ENCODE assay signal across 8 cellular contexts in genomic region chr11:3946445-3947017, GRCh38.
DNase-seq lines count a peak whose midpoint lies in the region; ATAC-seq, FAIRE-seq and TF ChIP-seq lines count a peak whose summit lies in the region.

No MANE protein-coding gene starts in this region.

- peaks cover 95% of the 10 kb centered on the region for H3K4me1 Mint-ChIP-seq in activated naive CD4-positive, alpha-beta T cell treated with anti-CD3 and anti-CD28 coated beads, Interleukin-2, amount 10 ng/mL, durations not matched to agents 7 days and 5 days

- H3K9me3 ChIP-seq in ascending aorta, result no peaks in the 10 kb centered on the region
- no peaks in the 10 kb centered on the region for H3K9me3 ChIP-seq in muscle layer of colon (ENCODE audit: low read length)
- no peaks in the 10 kb centered on the region for H3K9me3 ChIP-seq in upper lobe of right lung

- no peak overlapping the region for H3K9ac ChIP-seq in muscle layer of colon (ENCODE audit: low read length)

- TF ChIP-seq CTCF in ascending aorta (IDR thresholded peaks at IDR 0.05), result no peak
- no peak for TF ChIP-seq CTCF in upper lobe of right lung (IDR thresholded peaks at IDR 0.05)

- peak overlapping the region in 1 of 2 donors; percentile 31 for H3K4me3 ChIP-seq in ascending aorta
- H3K4me3 ChIP-seq in muscle layer of colon (ENCODE audit: low read depth in 1 of 2, low read length in 2 of 2), result peak overlapping the region in 1 of 2 donors; percentile 10
- H3K4me3 ChIP-seq in upper lobe of right lung, result no peak overlapping the region

- DNase-seq in activated naive CD4-positive, alpha-beta T cell treated with anti-CD3 and anti-CD28 coated beads, Interleukin-2, amount 10 ng/mL, durations not matched to agents 7 days and 5 days, result no peak
- no peak for DNase-seq in activated naive CD4-positive, alpha-beta T cell treated with anti-CD3 and anti-CD28 coated beads, Interleukin-2, amount 50 U/mL, for 16 hours
- DNase-seq in ascending aorta (ENCODE audit: low spot score in 2 of 2) (no peak), upper lobe of right lung (no peak), LoVo (ENCODE audit: low spot score) (no peak), H54 (ENCODE audit: insufficient read length, low spot score) (no peak)

- peaks cover 9% of the 10 kb centered on the region for H3K9me3 Mint-ChIP-seq in activated naive CD4-positive, alpha-beta T cell treated with anti-CD3 and anti-CD28 coated beads, Interleukin-2, amount 10 ng/mL, durations not matched to agents 7 days and 5 days

- H3K27ac ChIP-seq in ascending aorta (peak overlapping the region; percentile 85 to 88), muscle layer of colon (ENCODE audit: low read depth, low read length) (peak overlapping the region; percentile 87), upper lobe of right lung (peak overlapping the region; percentile 72)

- H3K36me3 ChIP-seq in ascending aorta, result no peaks in the 10 kb centered on the region
- H3K36me3 ChIP-seq in muscle layer of colon (ENCODE audit: insufficient read depth, low read length), result no peaks in the 10 kb centered on the region
- H3K36me3 ChIP-seq in upper lobe of right lung, result no peaks in the 10 kb centered on the region

- peaks cover 66% of the 10 kb centered on the region for H3K36me3 Mint-ChIP-seq in activated naive CD4-positive, alpha-beta T cell treated with anti-CD3 and anti-CD28 coated beads, Interleukin-2, amount 10 ng/mL, durations not matched to agents 7 days and 5 days

- no peak for TF ChIP-seq POLR2A in H54 (IDR thresholded peaks at IDR 0.05; ENCODE audit: low read depth, low read length)

- peak overlapping the region; percentile 72 for H3K4me3 Mint-ChIP-seq in activated naive CD4-positive, alpha-beta T cell treated with anti-CD3 and anti-CD28 coated beads, Interleukin-2, amount 10 ng/mL, durations not matched to agents 7 days and 5 days

- H3K27ac Mint-ChIP-seq in activated naive CD4-positive, alpha-beta T cell treated with anti-CD3 and anti-CD28 coated beads, Interleukin-2, amount 10 ng/mL, durations not matched to agents 7 days and 5 days, result peak overlapping the region; percentile 98

- H3K4me1 ChIP-seq in ascending aorta (peaks cover 50 to 78% of the 10 kb centered on the region in 2 donors), muscle layer of colon (ENCODE audit: insufficient read depth, low read length) (peaks cover 67% of the 10 kb centered on the region), upper lobe of right lung (peaks cover 69% of the 10 kb centered on the region)

- FAIRE-seq in H54 (lab: Jason Lieb, UNC), result no peak

- intact Hi-C loops in ascending aorta (cut with DNase I), result loop anchor here (5.0 kb wide), 1 partner anchor 121 kb away; no protein-coding TSS in a partner anchor
- intact Hi-C loops in upper lobe of right lung (cut with DNase I), result no loop called here

- no peaks in the 10 kb centered on the region for H3K27me3 Mint-ChIP-seq in activated naive CD4-positive, alpha-beta T cell treated with anti-CD3 and anti-CD28 coated beads, Interleukin-2, amount 10 ng/mL, durations not matched to agents 7 days and 5 days

- H3K27me3 ChIP-seq in ascending aorta (no peaks in the 10 kb centered on the region), muscle layer of colon (ENCODE audit: control insufficient read depth in 1 of 2, insufficient read depth in 2 of 2, low read length in 2 of 2) (no peaks in the 10 kb centered on the region), upper lobe of right lung (no peaks in the 10 kb centered on the region)

- ATAC-seq in upper lobe of right lung, result peak; percentile 9
- ATAC-seq in HG02840 (IDR thresholded peaks at IDR 0.05; ENCODE audit: low FRiP score, unreplicated experiment), result no peak

- CTCF ChIA-PET in activated naive CD4-positive, alpha-beta T cell treated with anti-CD3 and anti-CD28 coated beads, Interleukin-2, amount 10 ng/mL, durations not matched to agents 7 days and 5 days (lab: Charles Lee), result interaction anchor here (1.1 to 4.4 kb wide), 6 partner anchors 14 to 126 kb away, joined by 3 to 25 read pairs (median 4); partner anchors contain the start of gene STIM1
